Comparison of ENCODE assay signal across 9 cellular contexts in genomic region chr15:89836255-89837133, GRCh38. TPM values are rescaled to one million over a fixed set of nuclear protein-coding genes. Genes with fewer than 3 reads are reported as not detected.
A peak's percentile ranks its signal among the peaks of the same experiment; 100 is the strongest.
DNase-seq lines count a peak whose midpoint lies in the region; ATAC-seq and TF ChIP-seq lines count a peak whose summit lies in the region.
"Had no signal": no experiment of that assay in that cellular context is flagged by ENCODE, and none has a peak within 500 bp of the region (broad histone marks: within the 10 kb centered on the region; RNA-seq: fewer than 3 reads in every experiment).

No MANE protein-coding gene starts in this region.

- TF ChIP-seq CTCF in astrocyte of the spinal cord (IDR thresholded peaks at IDR 0.05; ENCODE audit: low read depth, low read length), result no peak
- TF ChIP-seq CTCF in activated CD8-positive, alpha-beta T cell treated with anti-CD3 and anti-CD28 coated beads for 36 hours (IDR thresholded peaks at IDR 0.05), result no peak

- peaks cover 9 to 51% (median 38%) of the 10 kb centered on the region in 5 donors for H3K4me1 ChIP-seq in subcutaneous abdominal adipose tissue (ENCODE audit: control insufficient read depth in 5 of 5, insufficient read depth in 5 of 5, low read length in 5 of 5)

- DNase-seq in H4 (ENCODE audit: low spot score) (peak; percentile 91), astrocyte of the spinal cord (ENCODE audit: low read depth, low spot score) (peak; percentile 94), iris pigment epithelial cell (ENCODE audit: low read depth) (peak; percentile 95), HEK293T (ENCODE audit: extremely low spot score) (no peak)
- DNase-seq in activated naive CD4-positive, alpha-beta T cell treated with anti-CD3 and anti-CD28 coated beads, Interleukin-2, amount 10 ng/mL, durations not matched to agents 7 days and 5 days, result no peak
- no peak for DNase-seq in activated CD8-positive, alpha-beta T cell treated with anti-CD3 and anti-CD28 coated beads for 36 hours
- no peak for DNase-seq in activated CD8-positive, alpha-beta memory T cell treated with anti-CD3 and anti-CD28 coated beads, Interleukin-2, amount 50 U/mL, for 48 hours

- H3K4me3 Mint-ChIP-seq in activated naive CD4-positive, alpha-beta T cell treated with anti-CD3 and anti-CD28 coated beads, Interleukin-2, amount 10 ng/mL, durations not matched to agents 7 days and 5 days, result no peak overlapping the region
- no peak overlapping the region for H3K4me3 Mint-ChIP-seq in activated CD8-positive, alpha-beta T cell treated with anti-CD3 and anti-CD28 coated beads for 36 hours

- peaks cover 2% of the 10 kb centered on the region for H3K4me1 Mint-ChIP-seq in activated naive CD4-positive, alpha-beta T cell treated with anti-CD3 and anti-CD28 coated beads, Interleukin-2, amount 10 ng/mL, durations not matched to agents 7 days and 5 days
- no peaks in the 10 kb centered on the region for H3K4me1 Mint-ChIP-seq in activated CD8-positive, alpha-beta T cell treated with anti-CD3 and anti-CD28 coated beads for 36 hours (ENCODE audit: low read depth)

- no peaks in the 10 kb centered on the region for H3K27me3 ChIP-seq in subcutaneous abdominal adipose tissue (ENCODE audit: control insufficient read depth in 5 of 5, insufficient read depth in 4 of 5, low read length in 5 of 5)

- no peaks in the 10 kb centered on the region for H3K27me3 Mint-ChIP-seq in activated naive CD4-positive, alpha-beta T cell treated with anti-CD3 and anti-CD28 coated beads, Interleukin-2, amount 10 ng/mL, durations not matched to agents 7 days and 5 days
- H3K27me3 Mint-ChIP-seq in activated CD8-positive, alpha-beta T cell treated with anti-CD3 and anti-CD28 coated beads for 36 hours, result no peaks in the 10 kb centered on the region

- no peaks in the 10 kb centered on the region for H3K9me3 Mint-ChIP-seq in activated naive CD4-positive, alpha-beta T cell treated with anti-CD3 and anti-CD28 coated beads, Interleukin-2, amount 10 ng/mL, durations not matched to agents 7 days and 5 days
- H3K9me3 Mint-ChIP-seq in activated CD8-positive, alpha-beta T cell treated with anti-CD3 and anti-CD28 coated beads for 36 hours, result no peaks in the 10 kb centered on the region

- in situ Hi-C loops in astrocyte of the spinal cord (cut with HindIII; ENCODE audit: low sequenced_read_pairs), result no loop called here

- peaks cover 15 to 55% (median 43%) of the 10 kb centered on the region in 5 donors for H3K36me3 ChIP-seq in subcutaneous abdominal adipose tissue (ENCODE audit: control insufficient read depth in 5 of 5, insufficient read depth in 5 of 5, low read length in 5 of 5)

- peak overlapping the region; percentile 16 to 82 (median 56) for H3K9ac ChIP-seq in subcutaneous abdominal adipose tissue (ENCODE audit: low read length in 5 of 5)
- H3K9ac ChIP-seq: KMS-11 had no signal

- ATAC-seq in activated CD8-positive, alpha-beta T cell treated with anti-CD3 and anti-CD28 coated beads for 36 hours, result no peak

- POLR2A ChIA-PET in activated CD8-positive, alpha-beta T cell treated with anti-CD3 and anti-CD28 coated beads for 36 hours (lab: Charles Lee), result no interaction called here
- POLR2A ChIA-PET in HEK293T (lab: Yijun Ruan, JAX), result interaction anchor here (1.3 kb wide), 1 partner anchor 86 kb away, joined by 3 read pairs; no protein-coding TSS in a partner anchor

- peak overlapping the region; percentile 20 for H3K4me3 ChIP-seq in astrocyte of the spinal cord (ENCODE audit: low read depth, low read length)
- H3K4me3 ChIP-seq in subcutaneous abdominal adipose tissue (ENCODE audit: low read depth in 1 of 5, low read length in 5 of 5), result peak overlapping the region in 3 of 5 donors; percentile 27 to 37 (median 32)

- CTCF ChIA-PET in activated naive CD4-positive, alpha-beta T cell treated with anti-CD3 and anti-CD28 coated beads, Interleukin-2, amount 10 ng/mL, durations not matched to agents 7 days and 5 days (lab: Charles Lee), result no interaction called here
- CTCF ChIA-PET in activated CD8-positive, alpha-beta T cell treated with anti-CD3 and anti-CD28 coated beads for 36 hours (lab: Charles Lee), result interaction anchor here (1.4 kb wide), 1 partner anchor 38 kb away, joined by 4 read pairs; no protein-coding TSS in a partner anchor
- CTCF ChIA-PET in HEK293T (lab: Yijun Ruan, JAX), result interaction anchor here (0.9 kb wide), 1 partner anchor 38 kb away, joined by 3 read pairs; no protein-coding TSS in a partner anchor

- peak overlapping the region; percentile 98 for H3K27ac ChIP-seq in subcutaneous abdominal adipose tissue (ENCODE audit: low read depth, low read length)
- H3K27ac ChIP-seq: KMS-11 had no signal

- H3K36me3 Mint-ChIP-seq in activated naive CD4-positive, alpha-beta T cell treated with anti-CD3 and anti-CD28 coated beads, Interleukin-2, amount 10 ng/mL, durations not matched to agents 7 days and 5 days, result peaks cover 30% of the 10 kb centered on the region
- peaks cover 12% of the 10 kb centered on the region for H3K36me3 Mint-ChIP-seq in activated CD8-positive, alpha-beta T cell treated with anti-CD3 and anti-CD28 coated beads for 36 hours (ENCODE audit: low read depth)

- intact Hi-C loops in activated CD8-positive, alpha-beta T cell treated with anti-CD3 and anti-CD28 coated beads for 36 hours (cut with micrococcal nuclease), result no loop called here

- H3K27ac Mint-ChIP-seq in activated naive CD4-positive, alpha-beta T cell treated with anti-CD3 and anti-CD28 coated beads, Interleukin-2, amount 10 ng/mL, durations not matched to agents 7 days and 5 days, result no peak overlapping the region
- H3K27ac Mint-ChIP-seq in activated CD8-positive, alpha-beta T cell treated with anti-CD3 and anti-CD28 coated beads for 36 hours, result no peak overlapping the region

- no peaks in the 10 kb centered on the region for H3K9me3 ChIP-seq in subcutaneous abdominal adipose tissue (ENCODE audit: control insufficient read depth in 5 of 5, low read length in 5 of 5)

TF ChIP-seq in HEK293T, 16 proteins besides CTCF, POLR2A, EP300 and RAD21:
- TF ChIP-seq SP1 (IDR thresholded peaks at IDR 0.05) (no peak), ARNT (IDR thresholded peaks at IDR 0.05) (no peak), FOXA1 (IDR thresholded peaks at IDR 0.05) (no peak), PKNOX1 (IDR thresholded peaks at IDR 0.05) (no peak), ELF4 (IDR thresholded peaks at IDR 0.05) (no peak), CTBP1 (IDR thresholded peaks at IDR 0.05; ENCODE audit: borderline replicate concordance) (no peak), FOXK2 (IDR thresholded peaks at IDR 0.05) (no peak), BHLHE40 (IDR thresholded peaks at IDR 0.05; ENCODE audit: borderline replicate concordance) (no peak), SUZ12 (IDR thresholded peaks at IDR 0.05) (no peak), L3MBTL2 (conservative IDR thresholded peaks at IDR 0.05) (no peak), NFRKB (IDR thresholded peaks at IDR 0.05) (no peak), LEF1 (IDR thresholded peaks at IDR 0.05; ENCODE audit: borderline replicate concordance) (no peak), HDGF (IDR thresholded peaks at IDR 0.05; ENCODE audit: borderline replicate concordance) (no peak), FOXM1 (IDR thresholded peaks at IDR 0.05; ENCODE audit: borderline replicate concordance) (no peak), TARDBP (IDR thresholded peaks at IDR 0.05) (no peak), ZNF384 (IDR thresholded peaks at IDR 0.05) (no peak)

RNA-seq across cellular contexts. Expression of gene ANPEP, which starts 21.8 kb away (rescaled TPM):
- total RNA-seq in H4 (2014; rRNA removed; shearing (Covaris generic)), result 3.5 and 4.7 TPM in 2 replicates
- not detected for total RNA-seq in activated CD8-positive, alpha-beta T cell treated with anti-CD3 and anti-CD28 coated beads for 36 hours

RNA-seq across cellular contexts. Expression of gene AP3S2, which starts 57.3 kb away (rescaled TPM):
- 60.9 and 81.4 TPM in 2 replicates for total RNA-seq in H4 (2014; rRNA removed; shearing (Covaris generic))
- total RNA-seq in activated CD8-positive, alpha-beta T cell treated with anti-CD3 and anti-CD28 coated beads for 36 hours, result 10 to 100 TPM; 20.3 to 23.0 TPM

Comparison
In these comparisons a context has a peak if more than half of its experiments do, and no peak if none do; other contexts are left out.
1. DNase-seq: peak in H4 (single experiment), astrocyte of the spinal cord (single experiment) and iris pigment epithelial cell (single experiment); none in activated naive CD4-positive, alpha-beta T cell treated with anti-CD3 and anti-CD28 coated beads, Interleukin-2, amount 10 ng/mL, durations not matched to agents 7 days and 5 days (single experiment), activated CD8-positive, alpha-beta T cell treated with anti-CD3 and anti-CD28 coated beads for 36 hours (single experiment), HEK293T (single experiment) and activated CD8-positive, alpha-beta memory T cell treated with anti-CD3 and anti-CD28 coated beads, Interleukin-2, amount 50 U/mL, for 48 hours (single experiment).